In genomic region chr13:103218253-103218652, GRCh38 we compare ENCODE assay signal across 24 cellular contexts.
DNase-seq lines count a peak whose midpoint lies in the region; ATAC-seq, FAIRE-seq and TF ChIP-seq lines count a peak whose summit lies in the region.
"Had no signal": no experiment of that assay in that cellular context is flagged by ENCODE, and none has a peak within 500 bp of the region (broad histone marks: within the 10 kb centered on the region; RNA-seq: fewer than 3 reads in every experiment).

No MANE protein-coding gene starts in this region.

- no peaks in the 10 kb centered on the region for H3K36me3 ChIP-seq in PC-3 (ENCODE audit: low read depth, low read length)
- H3K36me3 ChIP-seq in keratinocyte (ENCODE audit: control insufficient read depth in 2 of 2, extremely low read depth in 1 of 2, insufficient read depth in 2 of 2, low read length in 2 of 2) = no peaks in the 10 kb centered on the region

- peak overlapping the region; percentile 48; the same call in 1 of the 2 replicates for H3K4me2 ChIP-seq in PC-3 (ENCODE audit: low read length)
- H3K4me2 ChIP-seq in keratinocyte (ENCODE audit: control insufficient read depth, extremely low read depth, insufficient read depth, low read depth, low read length) = peak overlapping the region; percentile 30

- peaks cover 4% of the 10 kb centered on the region; the same call in 1 of the 2 replicates for H3K4me1 ChIP-seq in PC-3 (ENCODE audit: insufficient read depth, low read length)
- H3K4me1 ChIP-seq in keratinocyte (ENCODE audit: control insufficient read depth, extremely low read depth, insufficient read depth, low read length) = peaks cover 17% of the 10 kb centered on the region
- H3K4me1 ChIP-seq: Caco-2 had no signal

- POLR2A ChIA-PET in PC-3 (lab: Charles Lee; ENCODE audit: unreplicated experiment) = no interaction called here

- DNase-seq in PC-3 (peak; percentile 16), amniotic epithelial cell (ENCODE audit: low read depth) (peak; percentile 29), epithelial cell of prostate (ENCODE audit: low read depth, low spot score) (no peak), keratinocyte (ENCODE audit: low read depth, low spot score) (no peak), HFFc6 (no peak)
- DNase-seq: Caco-2; CD8-positive, alpha-beta T cell; HCEC 1CT; IMR-90; KG1; MM.1S; NCI-H1048; NCI-H1694; NCI-H2029 treated with DMSO at 0.1 percent for 48 hours; NCI-H526 treated with DMSO at 0.1 percent for 48 hours; OCI-M1; SHP77 had no signal

- H3K9me1 ChIP-seq in keratinocyte (ENCODE audit: control insufficient read depth, extremely low read depth, insufficient read depth, low read length) = no peaks in the 10 kb centered on the region

- H3F3A ChIP-seq in PC-3 (ENCODE audit: low read length, unreplicated experiment) = no peaks in the 10 kb centered on the region

- H3K36me3 Mint-ChIP-seq in HFFc6 (ENCODE audit: low read depth) = no peaks in the 10 kb centered on the region
- H3K36me3 Mint-ChIP-seq: CD8-positive, alpha-beta T cell had no signal

- no peak overlapping the region for H3K27ac Mint-ChIP-seq in HFFc6
- H3K27ac Mint-ChIP-seq: B cell; CD8-positive, alpha-beta T cell had no signal

- H3K9me2 ChIP-seq in PC-3 (replicated peaks; ENCODE audit: low read length) = no peaks in the 10 kb centered on the region

- H3K4me1 Mint-ChIP-seq in HFFc6 (ENCODE audit: low read depth) = no peaks in the 10 kb centered on the region
- H3K4me1 Mint-ChIP-seq: B cell had no signal

- H3K9me3 ChIP-seq in PC-3 (ENCODE audit: low read length) (no peaks in the 10 kb centered on the region), keratinocyte (ENCODE audit: control insufficient read depth, low read depth, low read length) (no peaks in the 10 kb centered on the region)
- H3K9me3 ChIP-seq: Caco-2 had no signal

- H3K4me3 ChIP-seq in PC-3 (ENCODE audit: low read length) = no peak overlapping the region
- H3K4me3 ChIP-seq in keratinocyte (ENCODE audit: control insufficient read depth in 2 of 3, extremely low read depth in 1 of 3, insufficient read depth in 2 of 3, low read depth in 1 of 3, low read length in 3 of 3) = no peak overlapping the region
- H3K4me3 ChIP-seq: GM12878 had no signal

- H3K27ac ChIP-seq in PC-3 (ENCODE audit: low read length) = no peak overlapping the region
- peak overlapping the region; percentile 2 for H3K27ac ChIP-seq in epithelial cell of prostate
- no peak overlapping the region for H3K27ac ChIP-seq in keratinocyte (ENCODE audit: control insufficient read depth, insufficient read depth, low read length)
- H3K27ac ChIP-seq: C4-2B had no signal

- H2AFZ ChIP-seq in PC-3 (ENCODE audit: low read length) = peak overlapping the region; percentile 6; the same call in 1 of the 2 replicates
- H2AFZ ChIP-seq in keratinocyte (ENCODE audit: control insufficient read depth, low read length) = peak overlapping the region; percentile 78

- H3K4me3 Mint-ChIP-seq in HFFc6 = no peak overlapping the region
- H3K4me3 Mint-ChIP-seq: B cell; CD8-positive, alpha-beta T cell had no signal

- dilution Hi-C loops in keratinocyte (cut with MboI; ENCODE audit: extremely low pct_ligation_motif_present, low sequenced_read_pairs) = no loop called here

- CTCF ChIA-PET in PC-3 (lab: Charles Lee) = no interaction called here

- H3K27me3 ChIP-seq in PC-3 (ENCODE audit: low read length) (no peaks in the 10 kb centered on the region), keratinocyte (ENCODE audit: control insufficient read depth, extremely low read depth, insufficient read depth, low read length) (no peaks in the 10 kb centered on the region)

- TF ChIP-seq CTCF in PC-3 (conservative IDR thresholded peaks at IDR 0.05; ENCODE audit: low read depth, low read length) (no peak), keratinocyte (optimal IDR thresholded peaks at IDR 0.05 in 1 of 3, IDR thresholded peaks at IDR 0.05 in 1 of 3, conservative IDR thresholded peaks at IDR 0.05 in 1 of 3; ENCODE audit: extremely low read depth in 1 of 3, insufficient read depth in 2 of 3, low read length in 3 of 3) (no peak), HFFc6 (IDR thresholded peaks at IDR 0.05) (no peak)

- no peaks in the 10 kb centered on the region for H4K20me1 ChIP-seq in PC-3 (ENCODE audit: low read length)
- H4K20me1 ChIP-seq in keratinocyte (ENCODE audit: control insufficient read depth, extremely low read depth, insufficient read depth, low read length) = no peaks in the 10 kb centered on the region

- no peak for FAIRE-seq in keratinocyte (lab: Jason Lieb, UNC)
- FAIRE-seq: G401.6, GM12878, H1 had no signal

- intact Hi-C loops in PC-3 (cut with micrococcal nuclease) = no loop called here

- H3K9me3 Mint-ChIP-seq in HFFc6 = peaks cover 27% of the 10 kb centered on the region
- H3K9me3 Mint-ChIP-seq: CD8-positive, alpha-beta T cell had no signal

- H3K27me3 Mint-ChIP-seq in HFFc6 (ENCODE audit: insufficient read depth) = peaks cover 2% of the 10 kb centered on the region; the same call in 1 of the 2 replicates
- H3K27me3 Mint-ChIP-seq: B cell had no signal

- no peak overlapping the region for H3K9ac ChIP-seq in PC-3 (ENCODE audit: low read length)
- no peak overlapping the region for H3K9ac ChIP-seq in keratinocyte (ENCODE audit: control insufficient read depth, extremely low read depth, insufficient read depth, low read length)

- no TSS peak for BruUV-seq in PC-3 (replicated peaks; lab: Mats Ljungman, UMichigan)

- H3K79me2 ChIP-seq in PC-3 (ENCODE audit: low read length) (no peaks in the 10 kb centered on the region), keratinocyte (ENCODE audit: control insufficient read depth, insufficient read depth, low read length) (no peaks in the 10 kb centered on the region)

- ATAC-seq in PC-3 (peak; percentile 73), GM19395 (IDR thresholded peaks at IDR 0.05; ENCODE audit: unreplicated experiment) (no peak), GM21619 (IDR thresholded peaks at IDR 0.05; ENCODE audit: unreplicated experiment) (no peak)
- ATAC-seq: CD8-positive, alpha-beta T cell; GM12878 had no signal

Comparison
In these comparisons a context has a peak if more than half of its experiments do, and no peak if none do; other contexts are left out.
1. DNase-seq: peak in PC-3 (single experiment) and amniotic epithelial cell (single experiment); none in epithelial cell of prostate (single experiment), keratinocyte (single experiment) and HFFc6 (single experiment).